Comparison of ENCODE assay signal across 1 cellular context in genomic region chr2:232600053-232600773, GRCh38.
TF ChIP-seq lines count a peak whose summit lies in the region.

No MANE protein-coding gene starts in this region.

TF ChIP-seq in H1, 55 proteins besides CTCF, POLR2A, EP300 and RAD21:
- TF ChIP-seq CREB1 (IDR thresholded peaks at IDR 0.05), result no peak
- peak; percentile 77; the same call in 1 of the 2 replicates for TF ChIP-seq TEAD4 (IDR thresholded peaks at IDR 0.05; ENCODE audit: low read depth, low read length)
- TF ChIP-seq CEBPB (IDR thresholded peaks at IDR 0.05; ENCODE audit: low read depth, low read length), result no peak
- TF ChIP-seq CHD7 (IDR thresholded peaks at IDR 0.05; ENCODE audit: insufficient replicate concordance, low read length), result no peak
- no peak for TF ChIP-seq ASH2L (IDR thresholded peaks at IDR 0.05; ENCODE audit: low read length)
- no peak for TF ChIP-seq HDAC2 (IDR thresholded peaks at IDR 0.05; ENCODE audit: borderline replicate concordance in 1 of 2, low read depth in 2 of 2, low read length in 2 of 2)
- no peak for TF ChIP-seq SP2 (IDR thresholded peaks at IDR 0.05; ENCODE audit: low read length)
